ENCODE assay signal across 20 cellular contexts in genomic region chr7:30320392-30320791, GRCh38. TPM values are rescaled to one million over a fixed set of nuclear protein-coding genes. Genes with fewer than 3 reads are reported as not detected.
DNase-seq lines count a peak whose midpoint lies in the region; ATAC-seq and TF ChIP-seq lines count a peak whose summit lies in the region.
"Had no signal": no experiment of that assay in that cellular context is flagged by ENCODE, and none has a peak within 500 bp of the region (broad histone marks: within the 10 kb centered on the region; RNA-seq: fewer than 3 reads in every experiment).

No MANE protein-coding gene starts in this region.

- DNase-seq in activated T-cell treated with anti-CD3 and anti-CD28 coated beads, Interleukin-2, amount 50 U/mL, for 4 hours, result no peak
- DNase-seq in activated T-cell treated with anti-CD3 and anti-CD28 coated beads for 4 hours (no peak), COLO829 (ENCODE audit: low spot score) (no peak), amygdala (lab: John Stamatoyannopoulos, UW) (no peak)
- no peak for DNase-seq in effector memory CD4-positive, alpha-beta T cell
- DNase-seq in stimulated activated naive B cell treated with anti-CD40 and anti-IgM and Interleukin-4, amounts not matched to agents 10 μg/mL and 1 μg/mL and 100 μg/mL, for 72 hours, result no peak
- DNase-seq in central memory CD4-positive, alpha-beta T cell, result no peak
- DNase-seq: activated CD4-positive, alpha-beta T cell treated with anti-CD3 and anti-CD28 coated beads, Interleukin-2, amount 50 U/mL, for 1 hour; activated effector memory CD4-positive, alpha-beta T cell treated with anti-CD3 and anti-CD28 coated beads, Interleukin-2, amount 50 U/mL, for 16 hours; COR-L47; erythroblast; KBM-7; NCI-H1105 treated with DMSO at 0.1 percent for 48 hours; NK-92 treated with Interleukin-12 subunit alpha and Interleukin-12 subunit beta, amount 100 ng/mL, for 24 hours; right cardiac atrium; SHP77 treated with DMSO at 0.1 percent for 48 hours; stimulated activated CD4-positive, alpha-beta T cell treated with anti-CD3 and anti-CD28 coated beads, Interleukin-2, amount 100 ng/mL, for 24 hours; T-helper 9 cell; tibial artery had no signal

- H3K27me3 ChIP-seq in KMS-11 (ENCODE audit: insufficient read depth, low read depth), result no peaks in the 10 kb centered on the region
- H3K27me3 ChIP-seq in effector memory CD4-positive, alpha-beta T cell (replicated peaks; ENCODE audit: control insufficient read depth, insufficient read depth, low read length, poor library complexity, severe bottlenecking), result no peaks in the 10 kb centered on the region
- H3K27me3 ChIP-seq: tibial artery had no signal

- peak overlapping the region; percentile 77 for H3K4me3 Mint-ChIP-seq in activated T-cell treated with anti-CD3 and anti-CD28 coated beads, Interleukin-2, amount 50 U/mL, for 4 hours
- H3K4me3 Mint-ChIP-seq in stimulated activated naive B cell treated with anti-CD40 and anti-IgM and Interleukin-4, amounts not matched to agents 10 μg/mL and 1 μg/mL and 100 μg/mL, for 72 hours, result no peak overlapping the region

- no peaks in the 10 kb centered on the region for H3K9me3 ChIP-seq in effector memory CD4-positive, alpha-beta T cell (ENCODE audit: control insufficient read depth, low read length)
- H3K9me3 ChIP-seq: tibial artery had no signal

- no peaks in the 10 kb centered on the region for H4K20me1 ChIP-seq in KMS-11 (ENCODE audit: insufficient read depth)

- H3K4me1 Mint-ChIP-seq in activated T-cell treated with anti-CD3 and anti-CD28 coated beads, Interleukin-2, amount 50 U/mL, for 4 hours (ENCODE audit: low read depth), result peaks cover 75% of the 10 kb centered on the region
- H3K4me1 Mint-ChIP-seq in stimulated activated naive B cell treated with anti-CD40 and anti-IgM and Interleukin-4, amounts not matched to agents 10 μg/mL and 1 μg/mL and 100 μg/mL, for 72 hours, result peaks cover 44 to 64% of the 10 kb centered on the region in 2 donors

- H3K27ac Mint-ChIP-seq in stimulated activated naive B cell treated with anti-CD40 and anti-IgM and Interleukin-4, amounts not matched to agents 10 μg/mL and 1 μg/mL and 100 μg/mL, for 72 hours, result peak overlapping the region; percentile 44

- H3K4me3 ChIP-seq in KMS-11 (IDR thresholded peaks at IDR 0.05; ENCODE audit: insufficient read depth, low read depth, low read length), result peak overlapping the region; percentile 52
- H3K4me3 ChIP-seq in effector memory CD4-positive, alpha-beta T cell (ENCODE audit: insufficient read depth, low read depth, low read length, poor library complexity, severe bottlenecking), result peak overlapping the region; percentile 48
- H3K4me3 ChIP-seq: tibial artery had no signal

- peaks cover 2% of the 10 kb centered on the region for H3K36me3 Mint-ChIP-seq in activated T-cell treated with anti-CD3 and anti-CD28 coated beads, Interleukin-2, amount 50 U/mL, for 4 hours (ENCODE audit: insufficient read depth)
- peaks cover 4 to 6% of the 10 kb centered on the region in 2 donors for H3K36me3 Mint-ChIP-seq in stimulated activated naive B cell treated with anti-CD40 and anti-IgM and Interleukin-4, amounts not matched to agents 10 μg/mL and 1 μg/mL and 100 μg/mL, for 72 hours

- H3K9me3 Mint-ChIP-seq in activated T-cell treated with anti-CD3 and anti-CD28 coated beads, Interleukin-2, amount 50 U/mL, for 4 hours, result no peaks in the 10 kb centered on the region
- no peaks in the 10 kb centered on the region for H3K9me3 Mint-ChIP-seq in stimulated activated naive B cell treated with anti-CD40 and anti-IgM and Interleukin-4, amounts not matched to agents 10 μg/mL and 1 μg/mL and 100 μg/mL, for 72 hours

- peaks cover 96% of the 10 kb centered on the region for H3K79me2 ChIP-seq in KMS-11 (ENCODE audit: insufficient read depth, low read depth)

- H2AFZ ChIP-seq in KMS-11 (ENCODE audit: low read depth), result no peak overlapping the region

- TF ChIP-seq CTCF in KMS-11 (conservative IDR thresholded peaks at IDR 0.05; ENCODE audit: low read depth, low read length), result no peak

- H3K36me3 ChIP-seq in KMS-11 (ENCODE audit: insufficient read depth), result no peaks in the 10 kb centered on the region
- H3K36me3 ChIP-seq in effector memory CD4-positive, alpha-beta T cell (ENCODE audit: control insufficient read depth, insufficient read depth, low read length), result no peaks in the 10 kb centered on the region
- H3K36me3 ChIP-seq: tibial artery had no signal

- peak overlapping the region; percentile 83 for H3K9ac ChIP-seq in KMS-11

- peaks cover 77% of the 10 kb centered on the region for H3K4me1 ChIP-seq in KMS-11 (ENCODE audit: low read depth, poor library complexity, severe bottlenecking)
- peaks cover 35% of the 10 kb centered on the region for H3K4me1 ChIP-seq in effector memory CD4-positive, alpha-beta T cell (ENCODE audit: control insufficient read depth, insufficient read depth, low read length, poor library complexity, severe bottlenecking)

- peak overlapping the region; percentile 87 for H3K4me2 ChIP-seq in KMS-11

- ATAC-seq in activated T-cell treated with anti-CD3 and anti-CD28 coated beads, Interleukin-2, amount 50 U/mL, for 4 hours, result no peak
- no peak for ATAC-seq in stimulated activated naive B cell treated with anti-CD40 and anti-IgM and Interleukin-4, amounts not matched to agents 10 μg/mL and 1 μg/mL and 100 μg/mL, for 72 hours (replicated peaks)

- no peaks in the 10 kb centered on the region for H3K27me3 Mint-ChIP-seq in activated T-cell treated with anti-CD3 and anti-CD28 coated beads, Interleukin-2, amount 50 U/mL, for 4 hours (ENCODE audit: low read depth)
- no peaks in the 10 kb centered on the region for H3K27me3 Mint-ChIP-seq in stimulated activated naive B cell treated with anti-CD40 and anti-IgM and Interleukin-4, amounts not matched to agents 10 μg/mL and 1 μg/mL and 100 μg/mL, for 72 hours

- H3K27ac ChIP-seq in KMS-11, result peak overlapping the region; percentile 89
- peak overlapping the region; percentile 78 for H3K27ac ChIP-seq in effector memory CD4-positive, alpha-beta T cell (ENCODE audit: insufficient read depth, low read length, poor library complexity, severe bottlenecking)
- H3K27ac ChIP-seq: tibial artery had no signal

RNA-seq across cellular contexts. Expression of gene ZNRF2, which starts 36.0 kb away (rescaled TPM):
- total RNA-seq in activated T-cell treated with anti-CD3 and anti-CD28 coated beads, Interleukin-2, amount 50 U/mL, for 4 hours, result 1 to 10 TPM; 8.0 to 9.4 (median 8.3) TPM
